ENCODE assay signal across 9 cellular contexts in the genomic region with DNA sequence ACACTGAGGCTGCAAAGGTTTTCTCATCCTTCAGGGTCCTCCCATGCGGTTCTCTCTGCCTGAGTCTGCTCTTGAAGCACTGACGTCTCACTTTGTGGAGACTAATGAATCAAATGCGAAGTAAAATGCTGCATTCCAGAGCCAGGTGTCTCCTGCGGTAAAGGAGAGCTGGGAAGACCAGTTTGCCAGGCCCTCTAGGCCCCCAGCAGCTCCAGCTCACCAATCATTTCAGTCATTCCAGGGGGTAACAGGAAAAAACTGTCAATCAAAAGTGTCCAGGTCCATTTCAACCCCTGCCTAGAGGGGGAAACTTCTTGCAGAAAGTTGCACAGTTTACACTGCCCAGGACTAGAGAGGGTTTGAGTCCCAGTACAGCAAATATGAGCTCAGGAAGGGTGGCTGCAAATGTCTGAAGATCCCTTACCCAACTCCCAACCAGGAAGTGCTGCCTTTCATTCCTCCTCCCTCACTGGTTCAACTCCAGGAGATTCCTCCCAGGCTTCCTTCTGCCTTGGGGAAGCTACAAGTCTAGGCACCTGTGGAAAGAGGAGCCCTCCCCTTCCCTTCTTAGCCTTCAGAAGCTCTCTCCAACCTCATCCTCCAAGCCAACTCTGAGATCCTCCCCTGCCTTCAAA. TPM values are rescaled to one million over a fixed set of nuclear protein-coding genes. Genes with fewer than 3 reads are reported as not detected.
DNase-seq lines count a peak whose midpoint lies in the region; ATAC-seq and TF ChIP-seq lines count a peak whose summit lies in the region.
"Had no signal": no experiment of that assay in that cellular context is flagged by ENCODE, and none has a peak within 500 bp of the region (broad histone marks: within the 10 kb centered on the region; RNA-seq: fewer than 3 reads in every experiment).

No MANE protein-coding gene starts in this region.

- no peaks in the 10 kb centered on the region for H3K9me3 ChIP-seq in OCI-LY1 (ENCODE audit: low read length)

- H3K27ac Mint-ChIP-seq in activated naive CD8-positive, alpha-beta T cell treated with anti-CD3 and anti-CD28 coated beads, Interleukin-2, amount 10 ng/mL, durations not matched to agents 7 days and 5 days = no peak overlapping the region
- H3K27ac Mint-ChIP-seq in activated naive CD8-positive, alpha-beta T cell treated with anti-CD3 and anti-CD28 coated beads for 36 hours = no peak overlapping the region
- H3K27ac Mint-ChIP-seq in stimulated activated effector memory CD8-positive, alpha-beta T cell treated with anti-CD3 and anti-CD28 coated beads, Interleukin-12 subunit alpha, Interleukin-12 subunit beta, amount 100 ng/mL, for 72 hours = no peak overlapping the region
- H3K27ac Mint-ChIP-seq in activated CD4-positive, alpha-beta memory T cell treated with anti-CD3 and anti-CD28 coated beads, Interleukin-2, amount 10 ng/mL, durations not matched to agents 7 days and 5 days = no peak overlapping the region

- DNase-seq in activated naive CD8-positive, alpha-beta T cell treated with anti-CD3 and anti-CD28 coated beads, Interleukin-2, amount 10 ng/mL, durations not matched to agents 7 days and 5 days = no peak
- DNase-seq in activated naive CD8-positive, alpha-beta T cell treated with anti-CD3 and anti-CD28 coated beads for 36 hours = no peak
- DNase-seq in foreskin melanocyte (peak; percentile 31), NCI-H146 (lab: John Stamatoyannopoulos, UW) (no peak), NCI-H128 (lab: John Stamatoyannopoulos, UW; ENCODE audit: unreplicated experiment) (no peak)
- DNase-seq in stimulated activated effector memory CD8-positive, alpha-beta T cell treated with anti-CD3 and anti-CD28 coated beads, Interleukin-12 subunit alpha, Interleukin-12 subunit beta, amount 100 ng/mL, for 72 hours (ENCODE audit: low spot score in 2 of 2) = no peak
- no peak for DNase-seq in activated CD4-positive, alpha-beta memory T cell treated with anti-CD3 and anti-CD28 coated beads, Interleukin-2, amount 10 ng/mL, durations not matched to agents 7 days and 5 days

- peaks cover 79% of the 10 kb centered on the region for H3K4me1 ChIP-seq in OCI-LY1 (ENCODE audit: insufficient read depth, low read length, severe bottlenecking)

- ATAC-seq in activated naive CD8-positive, alpha-beta T cell treated with anti-CD3 and anti-CD28 coated beads, Interleukin-2, amount 10 ng/mL, durations not matched to agents 7 days and 5 days (ENCODE audit: low read depth) = no peak
- no peak for ATAC-seq in stimulated activated effector memory CD8-positive, alpha-beta T cell treated with anti-CD3 and anti-CD28 coated beads, Interleukin-12 subunit alpha, Interleukin-12 subunit beta, amount 100 ng/mL, for 72 hours

- H3K27me3 ChIP-seq in OCI-LY1 (ENCODE audit: insufficient read depth, low read length) = no peaks in the 10 kb centered on the region

- no peak for TF ChIP-seq CTCF in OCI-LY1 (IDR thresholded peaks at IDR 0.05; ENCODE audit: low read length)

- no peak overlapping the region for H2AFZ ChIP-seq in OCI-LY1 (ENCODE audit: low read length)
- H2AFZ ChIP-seq: parathyroid adenoma had no signal

- no peaks in the 10 kb centered on the region for H3K79me2 ChIP-seq in OCI-LY1 (ENCODE audit: insufficient read depth, low read length)
- H3K79me2 ChIP-seq: parathyroid adenoma had no signal

- H3K9ac ChIP-seq in OCI-LY1 (ENCODE audit: low read length) = no peak overlapping the region; the same call in 1 of the 2 replicates
- H3K9ac ChIP-seq: parathyroid adenoma had no signal

- H3K27me3 Mint-ChIP-seq in activated naive CD8-positive, alpha-beta T cell treated with anti-CD3 and anti-CD28 coated beads, Interleukin-2, amount 10 ng/mL, durations not matched to agents 7 days and 5 days = peaks cover 49% of the 10 kb centered on the region
- H3K27me3 Mint-ChIP-seq in activated naive CD8-positive, alpha-beta T cell treated with anti-CD3 and anti-CD28 coated beads for 36 hours = peaks cover 51% of the 10 kb centered on the region
- H3K27me3 Mint-ChIP-seq in activated CD4-positive, alpha-beta memory T cell treated with anti-CD3 and anti-CD28 coated beads, Interleukin-2, amount 10 ng/mL, durations not matched to agents 7 days and 5 days = peaks cover 48% of the 10 kb centered on the region

- no peaks in the 10 kb centered on the region for H3K9me3 Mint-ChIP-seq in activated naive CD8-positive, alpha-beta T cell treated with anti-CD3 and anti-CD28 coated beads, Interleukin-2, amount 10 ng/mL, durations not matched to agents 7 days and 5 days
- H3K9me3 Mint-ChIP-seq in activated naive CD8-positive, alpha-beta T cell treated with anti-CD3 and anti-CD28 coated beads for 36 hours = no peaks in the 10 kb centered on the region
- H3K9me3 Mint-ChIP-seq in stimulated activated effector memory CD8-positive, alpha-beta T cell treated with anti-CD3 and anti-CD28 coated beads, Interleukin-12 subunit alpha, Interleukin-12 subunit beta, amount 100 ng/mL, for 72 hours = no peaks in the 10 kb centered on the region
- no peaks in the 10 kb centered on the region for H3K9me3 Mint-ChIP-seq in activated CD4-positive, alpha-beta memory T cell treated with anti-CD3 and anti-CD28 coated beads, Interleukin-2, amount 10 ng/mL, durations not matched to agents 7 days and 5 days

- CTCF ChIA-PET in activated CD4-positive, alpha-beta memory T cell treated with anti-CD3 and anti-CD28 coated beads, Interleukin-2, amount 10 ng/mL, durations not matched to agents 7 days and 5 days (lab: Charles Lee) = interaction anchor here (0.6 to 8.5 kb wide), 29 partner anchors 9 to 1526 kb away, joined by 3 to 253 read pairs (median 3); partner anchors contain the start of genes INHBE and SHMT2

- H3K36me3 Mint-ChIP-seq in activated naive CD8-positive, alpha-beta T cell treated with anti-CD3 and anti-CD28 coated beads, Interleukin-2, amount 10 ng/mL, durations not matched to agents 7 days and 5 days = peaks cover 2% of the 10 kb centered on the region
- H3K36me3 Mint-ChIP-seq in activated naive CD8-positive, alpha-beta T cell treated with anti-CD3 and anti-CD28 coated beads for 36 hours = no peaks in the 10 kb centered on the region
- H3K36me3 Mint-ChIP-seq in stimulated activated effector memory CD8-positive, alpha-beta T cell treated with anti-CD3 and anti-CD28 coated beads, Interleukin-12 subunit alpha, Interleukin-12 subunit beta, amount 100 ng/mL, for 72 hours = peaks cover 4% of the 10 kb centered on the region
- H3K36me3 Mint-ChIP-seq in activated CD4-positive, alpha-beta memory T cell treated with anti-CD3 and anti-CD28 coated beads, Interleukin-2, amount 10 ng/mL, durations not matched to agents 7 days and 5 days (ENCODE audit: low read depth) = no peaks in the 10 kb centered on the region

- peaks cover 30% of the 10 kb centered on the region for H3K4me1 Mint-ChIP-seq in activated naive CD8-positive, alpha-beta T cell treated with anti-CD3 and anti-CD28 coated beads, Interleukin-2, amount 10 ng/mL, durations not matched to agents 7 days and 5 days
- H3K4me1 Mint-ChIP-seq in activated naive CD8-positive, alpha-beta T cell treated with anti-CD3 and anti-CD28 coated beads for 36 hours = peaks cover 24% of the 10 kb centered on the region
- peaks cover 49% of the 10 kb centered on the region for H3K4me1 Mint-ChIP-seq in stimulated activated effector memory CD8-positive, alpha-beta T cell treated with anti-CD3 and anti-CD28 coated beads, Interleukin-12 subunit alpha, Interleukin-12 subunit beta, amount 100 ng/mL, for 72 hours
- H3K4me1 Mint-ChIP-seq in activated CD4-positive, alpha-beta memory T cell treated with anti-CD3 and anti-CD28 coated beads, Interleukin-2, amount 10 ng/mL, durations not matched to agents 7 days and 5 days = peaks cover 39% of the 10 kb centered on the region

- no peaks in the 10 kb centered on the region for H3K9me2 ChIP-seq in OCI-LY1 (ENCODE audit: low read depth, low read length)

- no peaks in the 10 kb centered on the region for H3K36me3 ChIP-seq in OCI-LY1 (ENCODE audit: insufficient read depth, low read length)

- POLR2A ChIA-PET in activated naive CD8-positive, alpha-beta T cell treated with anti-CD3 and anti-CD28 coated beads, Interleukin-2, amount 10 ng/mL, durations not matched to agents 7 days and 5 days (lab: Charles Lee) = interaction anchor here (0.7 to 4.1 kb wide), 3 partner anchors 8 to 248 kb away, joined by 3 to 57 read pairs (median 4); a partner anchor contains a TSS
- POLR2A ChIA-PET in activated CD4-positive, alpha-beta memory T cell treated with anti-CD3 and anti-CD28 coated beads, Interleukin-2, amount 10 ng/mL, durations not matched to agents 7 days and 5 days (lab: Charles Lee) = interaction anchor here (1.8 to 3.0 kb wide), 4 partner anchors 16 to 102 kb away, joined by 6 to 28 read pairs (median 22); partner anchors contain the start of gene SHMT2

- peak overlapping the region; percentile 10; the same call in 1 of the 2 replicates for H3K4me2 ChIP-seq in OCI-LY1 (ENCODE audit: low read length)

- peak overlapping the region; percentile 12 for H3K4me3 Mint-ChIP-seq in activated naive CD8-positive, alpha-beta T cell treated with anti-CD3 and anti-CD28 coated beads, Interleukin-2, amount 10 ng/mL, durations not matched to agents 7 days and 5 days
- no peak overlapping the region for H3K4me3 Mint-ChIP-seq in activated naive CD8-positive, alpha-beta T cell treated with anti-CD3 and anti-CD28 coated beads for 36 hours
- H3K4me3 Mint-ChIP-seq in stimulated activated effector memory CD8-positive, alpha-beta T cell treated with anti-CD3 and anti-CD28 coated beads, Interleukin-12 subunit alpha, Interleukin-12 subunit beta, amount 100 ng/mL, for 72 hours = peak overlapping the region; percentile 13
- H3K4me3 Mint-ChIP-seq in activated CD4-positive, alpha-beta memory T cell treated with anti-CD3 and anti-CD28 coated beads, Interleukin-2, amount 10 ng/mL, durations not matched to agents 7 days and 5 days = no peak overlapping the region

- no peaks in the 10 kb centered on the region for H4K20me1 ChIP-seq in OCI-LY1 (ENCODE audit: insufficient read depth, low read length)

- H3K27ac ChIP-seq in OCI-LY1 (ENCODE audit: low read depth, low read length, poor library complexity, severe bottlenecking) = no peak overlapping the region
- H3K27ac ChIP-seq: parathyroid adenoma had no signal

- H3K4me3 ChIP-seq in OCI-LY1 (ENCODE audit: low read depth, low read length, poor library complexity, severe bottlenecking) = no peak overlapping the region

- no peaks in the 10 kb centered on the region for H3F3A ChIP-seq in OCI-LY1 (ENCODE audit: insufficient read depth, low read length)

RNA-seq across cellular contexts. Expression of gene NXPH4, which starts 2.7 kb away (rescaled TPM):
- total RNA-seq in activated naive CD8-positive, alpha-beta T cell treated with anti-CD3 and anti-CD28 coated beads, Interleukin-2, amount 10 ng/mL, durations not matched to agents 7 days and 5 days = 1 to 10 TPM; 1.7 to 2.4 TPM
- under 1 TPM; 0.19 to 0.26 TPM for total RNA-seq in activated naive CD8-positive, alpha-beta T cell treated with anti-CD3 and anti-CD28 coated beads for 36 hours
- 1 to 10 TPM in 1 of 2 experiments, under 1 TPM in 1; 0.81 to 1.1 TPM for total RNA-seq in activated CD4-positive, alpha-beta memory T cell treated with anti-CD3 and anti-CD28 coated beads, Interleukin-2, amount 10 ng/mL, durations not matched to agents 7 days and 5 days

RNA-seq across cellular contexts. Expression of gene SHMT2, which starts 15.6 kb away (rescaled TPM):
- 100 to 1,000 TPM; 142 to 159 TPM for total RNA-seq in activated naive CD8-positive, alpha-beta T cell treated with anti-CD3 and anti-CD28 coated beads, Interleukin-2, amount 10 ng/mL, durations not matched to agents 7 days and 5 days
- total RNA-seq in activated naive CD8-positive, alpha-beta T cell treated with anti-CD3 and anti-CD28 coated beads for 36 hours = 100 to 1,000 TPM; 517 to 532 TPM
- total RNA-seq in activated CD4-positive, alpha-beta memory T cell treated with anti-CD3 and anti-CD28 coated beads, Interleukin-2, amount 10 ng/mL, durations not matched to agents 7 days and 5 days = 100 to 1,000 TPM; 224 to 244 TPM

RNA-seq across cellular contexts. Expression of gene STAC3, which starts 37.1 kb away (rescaled TPM):
- 10 to 100 TPM; 10.7 to 11.4 TPM for total RNA-seq in activated naive CD8-positive, alpha-beta T cell treated with anti-CD3 and anti-CD28 coated beads, Interleukin-2, amount 10 ng/mL, durations not matched to agents 7 days and 5 days
- 1 to 10 TPM; 2.0 to 2.6 TPM for total RNA-seq in activated naive CD8-positive, alpha-beta T cell treated with anti-CD3 and anti-CD28 coated beads for 36 hours
- total RNA-seq in activated CD4-positive, alpha-beta memory T cell treated with anti-CD3 and anti-CD28 coated beads, Interleukin-2, amount 10 ng/mL, durations not matched to agents 7 days and 5 days = 1 to 10 TPM; 4.1 to 4.5 TPM

Comparison
In these comparisons a context has a peak if more than half of its experiments do, and no peak if none do; other contexts are left out.
1. H3K4me3 Mint-ChIP-seq: peak in activated naive CD8-positive, alpha-beta T cell treated with anti-CD3 and anti-CD28 coated beads, Interleukin-2, amount 10 ng/mL, durations not matched to agents 7 days and 5 days (single experiment) and stimulated activated effector memory CD8-positive, alpha-beta T cell treated with anti-CD3 and anti-CD28 coated beads, Interleukin-12 subunit alpha, Interleukin-12 subunit beta, amount 100 ng/mL, for 72 hours (single experiment); none in activated naive CD8-positive, alpha-beta T cell treated with anti-CD3 and anti-CD28 coated beads for 36 hours (single experiment) and activated CD4-positive, alpha-beta memory T cell treated with anti-CD3 and anti-CD28 coated beads, Interleukin-2, amount 10 ng/mL, durations not matched to agents 7 days and 5 days (single experiment).